ENCODE assay signal across 1 cellular context in the genomic region with DNA sequence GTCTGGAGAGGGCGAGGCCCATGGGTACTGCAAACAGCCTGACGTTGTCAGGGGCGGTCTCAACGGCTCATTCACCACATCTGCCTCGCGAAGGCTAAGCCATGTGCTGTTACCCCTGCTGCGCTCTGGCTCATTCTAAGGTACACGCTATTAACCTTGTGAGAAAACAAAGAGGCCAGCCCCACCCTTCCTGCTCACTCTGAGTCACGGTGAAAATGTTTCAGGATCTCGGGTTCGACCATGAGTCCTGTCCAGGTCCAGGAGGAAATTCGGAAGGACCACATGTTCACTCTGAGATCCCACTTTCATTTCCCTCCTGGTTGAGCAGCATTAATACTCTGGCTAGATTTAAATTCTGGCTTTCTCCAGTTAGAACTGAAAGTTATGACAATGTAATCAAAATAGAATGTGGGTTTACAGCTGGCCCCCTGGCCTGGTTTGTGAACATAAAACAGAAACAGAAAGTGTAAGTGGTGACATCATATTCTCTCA.
A peak's percentile ranks its signal among the peaks of the same experiment; 100 is the strongest.
TF ChIP-seq lines count a peak whose summit lies in the region.

No MANE protein-coding gene starts in this region.

TF ChIP-seq in H1, 55 proteins besides CTCF, POLR2A, EP300 and RAD21 (continued from another document):
- no peak for TF ChIP-seq USF2 (IDR thresholded peaks at IDR 0.05; ENCODE audit: low read length)
- TF ChIP-seq, protein P1, sequence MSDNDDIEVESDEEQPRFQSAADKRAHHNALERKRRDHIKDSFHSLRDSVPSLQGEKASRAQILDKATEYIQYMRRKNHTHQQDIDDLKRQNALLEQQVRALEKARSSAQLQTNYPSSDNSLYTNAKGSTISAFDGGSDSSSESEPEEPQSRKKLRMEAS (IDR thresholded peaks at IDR 0.05), result peak; percentile 59
